In genomic region chr9:91758491-91758981, GRCh38 we compare ENCODE assay signal across 8 cellular contexts.
DNase-seq lines count a peak whose midpoint lies in the region; TF ChIP-seq lines count a peak whose summit lies in the region.

No MANE protein-coding gene starts in this region.

- no peaks in the 10 kb centered on the region for H3K4me1 Mint-ChIP-seq in activated naive CD4-positive, alpha-beta T cell treated with anti-CD3 and anti-CD28 coated beads for 36 hours (ENCODE audit: low read depth)
- peaks cover 9% of the 10 kb centered on the region for H3K4me1 Mint-ChIP-seq in type B pancreatic cell (ENCODE audit: unreplicated experiment)

- H3K27me3 Mint-ChIP-seq in activated naive CD4-positive, alpha-beta T cell treated with anti-CD3 and anti-CD28 coated beads for 36 hours (ENCODE audit: low read depth), result no peaks in the 10 kb centered on the region
- no peaks in the 10 kb centered on the region for H3K27me3 Mint-ChIP-seq in type B pancreatic cell

- H3K27me3 ChIP-seq in GM23248 (replicated peaks; ENCODE audit: insufficient read depth) (no peaks in the 10 kb centered on the region), MG63 (no peaks in the 10 kb centered on the region)

- no peaks in the 10 kb centered on the region for H3F3A ChIP-seq in GM23248 (ENCODE audit: insufficient read depth)

- H2AFZ ChIP-seq in GM23248, result no peak overlapping the region

- H3K36me3 ChIP-seq in GM23248 (ENCODE audit: low read depth), result no peaks in the 10 kb centered on the region
- no peaks in the 10 kb centered on the region for H3K36me3 ChIP-seq in MG63

- no peak overlapping the region for H3K9ac ChIP-seq in GM23248

- H3K9me3 ChIP-seq in GM23248 (ENCODE audit: low read depth), result no peaks in the 10 kb centered on the region
- H3K9me3 ChIP-seq in MG63, result no peaks in the 10 kb centered on the region; the same call in 1 of the 2 replicates

- H4K20me1 ChIP-seq in GM23248 (ENCODE audit: insufficient read depth), result no peaks in the 10 kb centered on the region

- no peaks in the 10 kb centered on the region for H3K9me3 Mint-ChIP-seq in activated naive CD4-positive, alpha-beta T cell treated with anti-CD3 and anti-CD28 coated beads for 36 hours
- no peaks in the 10 kb centered on the region for H3K9me3 Mint-ChIP-seq in type B pancreatic cell

- no peaks in the 10 kb centered on the region for H3K9me2 ChIP-seq in GM23248 (ENCODE audit: insufficient read depth)

- peak; percentile 80 for TF ChIP-seq CTCF in type B pancreatic cell (conservative IDR thresholded peaks at IDR 0.05)

- H3K27ac ChIP-seq in GM23248, result no peak overlapping the region

- H3K79me2 ChIP-seq in GM23248 (ENCODE audit: insufficient read depth), result no peaks in the 10 kb centered on the region

- CTCF ChIA-PET in activated naive CD4-positive, alpha-beta T cell treated with anti-CD3 and anti-CD28 coated beads for 36 hours (lab: Charles Lee), result interaction anchor here (0.6 to 1.9 kb wide), 3 partner anchors 13 to 32 kb away, joined by 3 to 9 read pairs (median 3); no protein-coding TSS in a partner anchor

- DNase-seq in activated CD4-positive, alpha-beta T cell treated with anti-CD3 and anti-CD28 coated beads for 24 hours (ENCODE audit: low read depth in 2 of 2), result peak; percentile 10 to 30
- DNase-seq in activated CD4-positive, alpha-beta T cell treated with anti-CD3 and anti-CD28 coated beads, Interleukin-2, amount 50 U/mL, for 4 hours, result no peak
- DNase-seq in GM23248 (peak; percentile 69), MG63 (peak; percentile 46), islet precursor cell (peak; percentile 81), type B pancreatic cell (ENCODE audit: extremely low spot score, unreplicated experiment) (no peak), DMS114 treated with DMSO at 0.1 percent for 48 hours (lab: John Stamatoyannopoulos, UW; ENCODE audit: unreplicated experiment) (no peak)
- DNase-seq in activated naive CD4-positive, alpha-beta T cell treated with anti-CD3 and anti-CD28 coated beads for 36 hours, result peak; percentile 49

- intact Hi-C loops in activated naive CD4-positive, alpha-beta T cell treated with anti-CD3 and anti-CD28 coated beads for 36 hours (cut with micrococcal nuclease), result no loop called here

- H3K36me3 Mint-ChIP-seq in activated naive CD4-positive, alpha-beta T cell treated with anti-CD3 and anti-CD28 coated beads for 36 hours (ENCODE audit: low read depth), result no peaks in the 10 kb centered on the region
- peaks cover 5% of the 10 kb centered on the region for H3K36me3 Mint-ChIP-seq in type B pancreatic cell

- WGBS in GM23248 (ENCODE audit: low coverage in 1 of 2, low lambda C conversion rate in 2 of 2, missing lambda C conversion rate in 2 of 2), 2 experiments, result 71 to 73% methylated on average over 5 of the region's 5 CpGs

- no peak overlapping the region for H3K4me2 ChIP-seq in GM23248 (ENCODE audit: unreplicated experiment)

- H3K27ac Mint-ChIP-seq in activated naive CD4-positive, alpha-beta T cell treated with anti-CD3 and anti-CD28 coated beads for 36 hours, result no peak overlapping the region
- H3K27ac Mint-ChIP-seq in type B pancreatic cell, result no peak overlapping the region

- in situ Hi-C loops in GM23248 (cut with MboI), result no loop called here

- no peak overlapping the region for H3K4me3 ChIP-seq in GM23248
- H3K4me3 ChIP-seq in MG63, result no peak overlapping the region

- no peak overlapping the region for H3K4me3 Mint-ChIP-seq in activated naive CD4-positive, alpha-beta T cell treated with anti-CD3 and anti-CD28 coated beads for 36 hours
- H3K4me3 Mint-ChIP-seq in type B pancreatic cell, result peak overlapping the region; percentile 33

- peaks cover 12% of the 10 kb centered on the region for H3K4me1 ChIP-seq in GM23248 (ENCODE audit: insufficient read depth)

Comparison
In these comparisons a context has a peak if more than half of its experiments do, and no peak if none do; other contexts are left out.
1. DNase-seq: peak in activated CD4-positive, alpha-beta T cell treated with anti-CD3 and anti-CD28 coated beads for 24 hours (2 of 2), GM23248 (single experiment), MG63 (single experiment), activated naive CD4-positive, alpha-beta T cell treated with anti-CD3 and anti-CD28 coated beads for 36 hours (single experiment) and islet precursor cell (single experiment); none in activated CD4-positive, alpha-beta T cell treated with anti-CD3 and anti-CD28 coated beads, Interleukin-2, amount 50 U/mL, for 4 hours (0 of 2), type B pancreatic cell (single experiment) and DMS114 treated with DMSO at 0.1 percent for 48 hours (single experiment).